Comparison of ENCODE assay signal across 20 cellular contexts in genomic region chr3:66107855-66108254, GRCh38.
DNase-seq lines count a peak whose midpoint lies in the region; ATAC-seq, FAIRE-seq and TF ChIP-seq lines count a peak whose summit lies in the region.
"Had no signal": no experiment of that assay in that cellular context is flagged by ENCODE, and none has a peak within 500 bp of the region (broad histone marks: within the 10 kb centered on the region; RNA-seq: fewer than 3 reads in every experiment).

No MANE protein-coding gene starts in this region.

- intact Hi-C loops in endothelial cell of umbilical vein (cut with micrococcal nuclease) (loop anchor here (1.0 kb wide), 1 partner anchor 8 kb away; no protein-coding TSS in a partner anchor), left cardiac atrium (cut with DNase I) (no loop called here)

- no peaks in the 10 kb centered on the region for H3K27me3 ChIP-seq in endothelial cell of umbilical vein (ENCODE audit: control insufficient read depth in 2 of 2, insufficient read depth in 2 of 2, low read length in 2 of 2)
- no peaks in the 10 kb centered on the region for H3K27me3 ChIP-seq in effector memory CD4-positive, alpha-beta T cell (replicated peaks; ENCODE audit: control insufficient read depth, insufficient read depth, low read length, poor library complexity, severe bottlenecking)
- H3K27me3 ChIP-seq: body of pancreas had no signal

- DNase-seq in EL = peak; percentile 60
- no peak for DNase-seq in RWPE1 (ENCODE audit: low spot score)
- peak; percentile 57 for DNase-seq in endothelial cell of umbilical vein (ENCODE audit: low read depth, low spot score)
- DNase-seq in skeletal muscle cell (ENCODE audit: low read depth) = peak; percentile 83
- DNase-seq in GM19239 (ENCODE audit: insufficient read length, low spot score) = no peak
- DNase-seq in left cardiac atrium = no peak
- DNase-seq in effector memory CD4-positive, alpha-beta T cell = no peak
- DNase-seq: activated CD8-positive, alpha-beta T cell treated with anti-CD3 and anti-CD28 coated beads for 36 hours; CD4-positive, alpha-beta T cell; GDM1; naive thymus-derived CD4-positive, alpha-beta T cell; NCI-H187 treated with DMSO at 0.1 percent for 48 hours; NCI-H69; RPMI8226; T-helper 9 cell had no signal

- H3K4me3 ChIP-seq in endothelial cell of umbilical vein (replicated peaks in 1 of 3; ENCODE audit: insufficient read depth in 1 of 3, low read depth in 1 of 3, low read length in 3 of 3) (no peak overlapping the region), skeletal muscle cell (ENCODE audit: low read depth, low read length) (no peak overlapping the region)
- H3K4me3 ChIP-seq in effector memory CD4-positive, alpha-beta T cell (ENCODE audit: insufficient read depth, low read depth, low read length, poor library complexity, severe bottlenecking) = no peak overlapping the region
- H3K4me3 ChIP-seq: body of pancreas, thoracic aorta had no signal

- H3K9me3 ChIP-seq in endothelial cell of umbilical vein (replicated peaks; ENCODE audit: control insufficient read depth, insufficient read depth, low read length) = no peaks in the 10 kb centered on the region
- H3K9me3 ChIP-seq in effector memory CD4-positive, alpha-beta T cell (ENCODE audit: control insufficient read depth, low read length) = no peaks in the 10 kb centered on the region
- H3K9me3 ChIP-seq: body of pancreas, thoracic aorta had no signal

- dilution Hi-C loops in endothelial cell of umbilical vein (cut with MboI; ENCODE audit: extremely low pct_ligation_motif_present, low sequenced_read_pairs) = no loop called here

- FAIRE-seq in endothelial cell of umbilical vein (lab: Jason Lieb, UNC) (no peak), GM19239 (lab: Jason Lieb, UNC) (no peak)
- FAIRE-seq: H54 had no signal

- H3K9me1 ChIP-seq in endothelial cell of umbilical vein (replicated peaks; ENCODE audit: control insufficient read depth, extremely low read depth, insufficient read depth, low read length) = no peaks in the 10 kb centered on the region

- H3K4me2 ChIP-seq in endothelial cell of umbilical vein (ENCODE audit: insufficient read depth, low read length) = no peak overlapping the region

- TF ChIP-seq CTCF in RWPE1 (conservative IDR thresholded peaks at IDR 0.05; ENCODE audit: low read depth) (no peak), endothelial cell of umbilical vein (IDR thresholded peaks at IDR 0.05; ENCODE audit: extremely low read depth in 1 of 2, insufficient read depth in 1 of 2, low read depth in 1 of 2, low read length in 2 of 2) (no peak)

- no peak for TF ChIP-seq POLR2A in endothelial cell of umbilical vein (IDR thresholded peaks at IDR 0.05; ENCODE audit: low read depth, low read length)

- ATAC-seq in left cardiac atrium (no peak), HG03571 (IDR thresholded peaks at IDR 0.05; ENCODE audit: unreplicated experiment) (no peak)
- ATAC-seq: activated CD8-positive, alpha-beta T cell treated with anti-CD3 and anti-CD28 coated beads for 36 hours; body of pancreas; left lobe of liver; naive thymus-derived CD4-positive, alpha-beta T cell had no signal

- H3K27ac ChIP-seq in RWPE1 (peak overlapping the region; percentile 10; the same call in 1 of the 2 replicates), endothelial cell of umbilical vein (ENCODE audit: insufficient read depth, low read depth, low read length) (peak overlapping the region; percentile 71)
- H3K27ac ChIP-seq in effector memory CD4-positive, alpha-beta T cell (ENCODE audit: insufficient read depth, low read length, poor library complexity, severe bottlenecking) = no peak overlapping the region
- H3K27ac ChIP-seq: body of pancreas, thoracic aorta had no signal

- no peak overlapping the region for H3K9ac ChIP-seq in endothelial cell of umbilical vein (replicated peaks; ENCODE audit: extremely low read depth, insufficient read depth, low read length)

- CTCF ChIA-PET in RWPE1 (lab: Yijun Ruan, JAX) = no interaction called here
- CTCF ChIA-PET in endothelial cell of umbilical vein (lab: Charles Lee) = interaction anchor here (0.9 to 1.3 kb wide), 3 partner anchors 26 to 31 kb away, joined by 3 read pairs; no protein-coding TSS in a partner anchor

- H4K20me1 ChIP-seq in endothelial cell of umbilical vein (replicated peaks; ENCODE audit: control insufficient read depth, extremely low read depth, insufficient read depth, low read length) = no peaks in the 10 kb centered on the region

- H2AFZ ChIP-seq in endothelial cell of umbilical vein (ENCODE audit: low read depth, low read length) = peak overlapping the region; percentile 52

- H3K36me3 ChIP-seq in endothelial cell of umbilical vein (ENCODE audit: control insufficient read depth in 2 of 2, extremely low read depth in 1 of 2, insufficient read depth in 2 of 2, low read length in 2 of 2) = no peaks in the 10 kb centered on the region
- H3K36me3 ChIP-seq in effector memory CD4-positive, alpha-beta T cell (ENCODE audit: control insufficient read depth, insufficient read depth, low read length) = no peaks in the 10 kb centered on the region
- H3K36me3 ChIP-seq: thoracic aorta had no signal

- POLR2A ChIA-PET in RWPE1 (lab: Yijun Ruan, JAX; ENCODE audit: low non-redundant PET) = no interaction called here
- POLR2A ChIA-PET in endothelial cell of umbilical vein (lab: Charles Lee) = no interaction called here

- peaks cover 19% of the 10 kb centered on the region for H3K4me1 ChIP-seq in endothelial cell of umbilical vein (ENCODE audit: control insufficient read depth, extremely low read depth, insufficient read depth, low read length)
- no peaks in the 10 kb centered on the region for H3K4me1 ChIP-seq in effector memory CD4-positive, alpha-beta T cell (ENCODE audit: control insufficient read depth, insufficient read depth, low read length, poor library complexity, severe bottlenecking)
- H3K4me1 ChIP-seq: body of pancreas had no signal

- H3K79me2 ChIP-seq in endothelial cell of umbilical vein (ENCODE audit: control insufficient read depth, insufficient read depth, low read length) = no peaks in the 10 kb centered on the region

- no TSS peak for BruUV-seq in endothelial cell of umbilical vein (replicated peaks; lab: Mats Ljungman, UMichigan)

TF ChIP-seq in endothelial cell of umbilical vein, 7 proteins besides CTCF, POLR2A, EP300 and RAD21:
- TF ChIP-seq EZH2 (IDR thresholded peaks at IDR 0.05; ENCODE audit: borderline replicate concordance, low read depth, low read length, severe bottlenecking) (no peak), POLR2AphosphoS5 (IDR thresholded peaks at IDR 0.05; ENCODE audit: insufficient read depth, low read depth, low read length) (no peak), JUN (IDR thresholded peaks at IDR 0.05; ENCODE audit: borderline replicate concordance, insufficient read depth, insufficient read length, low read depth) (no peak), MYC (IDR thresholded peaks at IDR 0.05; ENCODE audit: low read depth, low read length) (no peak), MAX (IDR thresholded peaks at IDR 0.05; ENCODE audit: insufficient read depth, insufficient read length) (no peak), FOS (IDR thresholded peaks at IDR 0.05; ENCODE audit: borderline replicate concordance, insufficient read depth, low read length) (no peak), GATA2 (IDR thresholded peaks at IDR 0.05; ENCODE audit: insufficient read depth, insufficient read length, low read depth, low read length) (no peak)

Comparison
In these comparisons a context has a peak if more than half of its experiments do, and no peak if none do; other contexts are left out.
1. DNase-seq: peak in EL (single experiment), endothelial cell of umbilical vein (single experiment) and skeletal muscle cell (single experiment); none in RWPE1 (single experiment), GM19239 (single experiment), left cardiac atrium (single experiment) and effector memory CD4-positive, alpha-beta T cell (0 of 3).